In genomic region chr12:55830601-55831406, GRCh38 we compare ENCODE assay signal across 8 cellular contexts. TPM values are rescaled to one million over a fixed set of nuclear protein-coding genes. Genes with fewer than 3 reads are reported as not detected.
A peak's percentile ranks its signal among the peaks of the same experiment; 100 is the strongest.
DNase-seq lines count a peak whose midpoint lies in the region; ATAC-seq and TF ChIP-seq lines count a peak whose summit lies in the region.

No MANE protein-coding gene starts in this region.

- peaks cover 31 to 46% of the 10 kb centered on the region in 2 experiments for H3K4me1 Mint-ChIP-seq in H9
- peaks cover 29% of the 10 kb centered on the region for H3K4me1 Mint-ChIP-seq in activated naive CD8-positive, alpha-beta T cell treated with anti-CD3 and anti-CD28 coated beads, Interleukin-2, amount 10 ng/mL, durations not matched to agents 7 days and 5 days

- H3K18ac ChIP-seq in H9 (ENCODE audit: insufficient read length, low read depth, low read length) = peak overlapping the region; percentile 49

- no peak overlapping the region for H4K8ac ChIP-seq in H9 (replicated peaks; ENCODE audit: insufficient read length, low read depth, low read length)

- peak overlapping the region; percentile 91 for H3K4me3 ChIP-seq in AG04450 (ENCODE audit: low read depth, low read length)

- DNase-seq in AG04450 (ENCODE audit: low read depth, low spot score) = no peak
- DNase-seq in H9 = peak; percentile 81
- DNase-seq in RKO (ENCODE audit: low spot score) = peak; percentile 65
- DNase-seq in activated naive CD8-positive, alpha-beta T cell treated with anti-CD3 and anti-CD28 coated beads, Interleukin-2, amount 10 ng/mL, durations not matched to agents 7 days and 5 days = peak; percentile 76
- DNase-seq in head of caudate nucleus = peak; percentile 72 to 89 (median 82)
- DNase-seq in occipital lobe (lab: John Stamatoyannopoulos, UW) = peak; percentile 71
- DNase-seq in ureter (ENCODE audit: low spot score) = peak; percentile 83
- DNase-seq in T-helper 9 cell = no peak

- no peaks in the 10 kb centered on the region; the same call in 1 of the 2 replicates for H3K9me3 ChIP-seq in AG04450 (ENCODE audit: control insufficient read depth, insufficient read depth, low read length)
- H3K9me3 ChIP-seq in H9 (ENCODE audit: control insufficient read depth, low read depth, low read length) = no peaks in the 10 kb centered on the region

- no peaks in the 10 kb centered on the region for H3K79me2 ChIP-seq in H9 (ENCODE audit: insufficient read depth, low read length)

- H2AK5ac ChIP-seq in H9 (ENCODE audit: insufficient read length, low read length) = no peak overlapping the region

- no peak overlapping the region for H4K91ac ChIP-seq in H9 (ENCODE audit: insufficient read length, low read depth, low read length)

- no peaks in the 10 kb centered on the region for H4K20me1 ChIP-seq in H9 (ENCODE audit: control insufficient read depth, insufficient read depth, insufficient read length)

- H3K9ac ChIP-seq in H9 (ENCODE audit: extremely low read depth, insufficient read length, low read length) = peak overlapping the region; percentile 63

- intact Hi-C loops in head of caudate nucleus (cut with DNase I) = loop anchor here (1.0 kb wide), 1 partner anchor 95 kb away; no protein-coding TSS in a partner anchor

- no peak overlapping the region for H3K23ac ChIP-seq in H9 (ENCODE audit: insufficient read length, low read depth, low read length)

- H2BK5ac ChIP-seq in H9 (ENCODE audit: insufficient read length, low read length) = no peak overlapping the region

- peak overlapping the region; percentile 99 to 100 (median 99) for H3K27ac Mint-ChIP-seq in H9
- peak overlapping the region; percentile 97 for H3K27ac Mint-ChIP-seq in activated naive CD8-positive, alpha-beta T cell treated with anti-CD3 and anti-CD28 coated beads, Interleukin-2, amount 10 ng/mL, durations not matched to agents 7 days and 5 days

- CTCF ChIA-PET in AG04450 (lab: Charles Lee) = interaction anchor here (0.6 to 2.7 kb wide), 9 partner anchors 9 to 165 kb away, joined by 3 to 18 read pairs (median 4); no protein-coding TSS in a partner anchor

- no peak overlapping the region for H4K5ac ChIP-seq in H9 (ENCODE audit: insufficient read length, low read depth, low read length)

- peak; percentile 11 for ATAC-seq in activated naive CD8-positive, alpha-beta T cell treated with anti-CD3 and anti-CD28 coated beads, Interleukin-2, amount 10 ng/mL, durations not matched to agents 7 days and 5 days (ENCODE audit: low read depth)

- H3K4me1 ChIP-seq in H9 (ENCODE audit: insufficient read depth, low read length) = no peaks in the 10 kb centered on the region

- peaks cover 9% of the 10 kb centered on the region for H3K23me2 ChIP-seq in H9 (ENCODE audit: insufficient read length, low read depth, low read length, poor library complexity, severe bottlenecking)

- no peaks in the 10 kb centered on the region; a peak in 2 of 5 replicates for H3K9me3 Mint-ChIP-seq in H9
- H3K9me3 Mint-ChIP-seq in activated naive CD8-positive, alpha-beta T cell treated with anti-CD3 and anti-CD28 coated beads, Interleukin-2, amount 10 ng/mL, durations not matched to agents 7 days and 5 days = no peaks in the 10 kb centered on the region

- peak overlapping the region; percentile 85 for H3K4me2 ChIP-seq in H9 (ENCODE audit: insufficient read depth, insufficient read length, low read length)

- no peak overlapping the region for H2AFZ ChIP-seq in H9 (ENCODE audit: low read length)

- H3K27me3 Mint-ChIP-seq in H9 (ENCODE audit: low read depth) = no peaks in the 10 kb centered on the region
- H3K27me3 Mint-ChIP-seq in activated naive CD8-positive, alpha-beta T cell treated with anti-CD3 and anti-CD28 coated beads, Interleukin-2, amount 10 ng/mL, durations not matched to agents 7 days and 5 days = no peaks in the 10 kb centered on the region

- H2BK12ac ChIP-seq in H9 (ENCODE audit: insufficient read length, low read depth, low read length) = no peak overlapping the region

- no peak overlapping the region for H3K14ac ChIP-seq in H9 (ENCODE audit: insufficient read depth, low read length)

- peak overlapping the region; percentile 98 to 100 for H3K4me3 Mint-ChIP-seq in H9
- H3K4me3 Mint-ChIP-seq in activated naive CD8-positive, alpha-beta T cell treated with anti-CD3 and anti-CD28 coated beads, Interleukin-2, amount 10 ng/mL, durations not matched to agents 7 days and 5 days = peak overlapping the region; percentile 99

- H3K36me3 Mint-ChIP-seq in H9 (ENCODE audit: insufficient read depth in 1 of 3, low read depth in 3 of 3) = peaks cover 4 to 17% (median 16%) of the 10 kb centered on the region in 3 experiments; a peak in 6 of 7 replicates
- peaks cover 11% of the 10 kb centered on the region for H3K36me3 Mint-ChIP-seq in activated naive CD8-positive, alpha-beta T cell treated with anti-CD3 and anti-CD28 coated beads, Interleukin-2, amount 10 ng/mL, durations not matched to agents 7 days and 5 days

- no peak overlapping the region for H3K56ac ChIP-seq in H9 (ENCODE audit: insufficient read length, low read depth, low read length)

- no peak overlapping the region for H3K4ac ChIP-seq in H9 (ENCODE audit: low read depth, low read length)

- no peak overlapping the region for H2BK120ac ChIP-seq in H9 (ENCODE audit: low read depth, low read length, poor library complexity, severe bottlenecking)

- no peaks in the 10 kb centered on the region for H3K79me1 ChIP-seq in H9 (ENCODE audit: insufficient read depth, low read depth, low read length, poor library complexity, severe bottlenecking)

- no CpG with 5 or more reads among the region's 23 CpGs for WGBS in H9 (ENCODE audit: extremely low coverage, insufficient read length, low lambda C conversion rate)

- H3T11ph ChIP-seq in H9 (ENCODE audit: low read length) = no peak overlapping the region

- H3K27ac ChIP-seq in AG04450 (ENCODE audit: low read depth, low read length) = peak overlapping the region; percentile 81
- peak overlapping the region; percentile 14 for H3K27ac ChIP-seq in H9 (ENCODE audit: insufficient read length, low read depth, low read length)

- H2BK15ac ChIP-seq in H9 (ENCODE audit: low read depth, low read length) = no peak overlapping the region

- POLR2A ChIA-PET in AG04450 (lab: Yijun Ruan, JAX) = interaction anchor here (0.5 to 2.5 kb wide), 11 partner anchors 10 to 143 kb away, joined by 3 to 30 read pairs (median 4); partner anchors contain the start of genes MMP19, ORMDL2, PYM1 and RAB5B
- POLR2A ChIA-PET in activated naive CD8-positive, alpha-beta T cell treated with anti-CD3 and anti-CD28 coated beads, Interleukin-2, amount 10 ng/mL, durations not matched to agents 7 days and 5 days (lab: Charles Lee) = interaction anchor here (0.7 to 3.4 kb wide), 13 partner anchors 13 to 143 kb away, joined by 3 to 77 read pairs (median 6); partner anchors contain the start of genes DGKA, ORMDL2, PYM1 and RAB5B

- no peaks in the 10 kb centered on the region for H3K27me3 ChIP-seq in AG04450 (ENCODE audit: control insufficient read depth, insufficient read depth, low read length)
- no peaks in the 10 kb centered on the region for H3K27me3 ChIP-seq in H9 (ENCODE audit: insufficient read depth, low read length)

- no peak overlapping the region for H2BK20ac ChIP-seq in H9 (ENCODE audit: low read depth, low read length, poor library complexity, severe bottlenecking)

- TF ChIP-seq CTCF in AG04450 (IDR thresholded peaks at IDR 0.05; ENCODE audit: low read depth, low read length) (no peak), H9 (conservative IDR thresholded peaks at IDR 0.05) (no peak)

RNA-seq across cellular contexts. Expression of gene DNAJC14, which starts 1.4 kb away (rescaled TPM):
- polyA plus RNA-seq in AG04450 (2011; rRNA removed) = 10.9 and 15.0 TPM in 2 replicates
- polyA minus RNA-seq in AG04450 (2011; rRNA and poly(A)+ RNA removed) = 12.3 and 16.6 TPM in 2 replicates
- total RNA-seq in H9 (2021) (33.7 and 37.1 TPM in 2 replicates), occipital lobe (36.3 TPM), ureter (33.0 TPM)
- 10 to 100 TPM; 32.3 to 37.9 TPM for total RNA-seq in activated naive CD8-positive, alpha-beta T cell treated with anti-CD3 and anti-CD28 coated beads, Interleukin-2, amount 10 ng/mL, durations not matched to agents 7 days and 5 days

RNA-seq across cellular contexts. Expression of gene MMP19, which starts 11.9 kb away (rescaled TPM):
- 43.8 and 46.3 TPM in 2 replicates for polyA plus RNA-seq in AG04450 (2011; rRNA removed)
- 14.9 and 22.3 TPM in 2 replicates for polyA minus RNA-seq in AG04450 (2011; rRNA and poly(A)+ RNA removed)
- total RNA-seq in H9 (2021) (1.7 and 2.4 TPM in 2 replicates), occipital lobe (not detected), ureter (17.7 TPM)
- 1 to 10 TPM in 1 of 2 experiments, under 1 TPM in 1; 0.89 to 1.7 TPM for total RNA-seq in activated naive CD8-positive, alpha-beta T cell treated with anti-CD3 and anti-CD28 coated beads, Interleukin-2, amount 10 ng/mL, durations not matched to agents 7 days and 5 days

RNA-seq across cellular contexts. Expression of gene ORMDL2, which starts 13.0 kb away (rescaled TPM):
- polyA plus RNA-seq in AG04450 (2011; rRNA removed) = 40.9 and 49.3 TPM in 2 replicates
- polyA minus RNA-seq in AG04450 (2011; rRNA and poly(A)+ RNA removed) = 50.3 and 57.7 TPM in 2 replicates
- total RNA-seq in H9 (2021) (51.3 and 53.1 TPM in 2 replicates), occipital lobe (6.2 TPM), ureter (88.4 TPM)
- total RNA-seq in activated naive CD8-positive, alpha-beta T cell treated with anti-CD3 and anti-CD28 coated beads, Interleukin-2, amount 10 ng/mL, durations not matched to agents 7 days and 5 days = 10 to 100 TPM; 43.4 to 45.4 TPM

RNA-seq across cellular contexts. Expression of gene SARNP, which starts 13.3 kb away (rescaled TPM):
- polyA plus RNA-seq in AG04450 (2011; rRNA removed) = 129 and 178 TPM in 2 replicates
- 19.0 and 29.3 TPM in 2 replicates for polyA minus RNA-seq in AG04450 (2011; rRNA and poly(A)+ RNA removed)
- total RNA-seq in H9 (2021) = 122 and 127 TPM in 2 replicates
- 10 to 100 TPM; 80.6 to 82.4 TPM for total RNA-seq in activated naive CD8-positive, alpha-beta T cell treated with anti-CD3 and anti-CD28 coated beads, Interleukin-2, amount 10 ng/mL, durations not matched to agents 7 days and 5 days
- total RNA-seq in occipital lobe = 84.7 TPM
- 61.9 TPM for total RNA-seq in ureter

Comparison
In these comparisons a context has a peak if more than half of its experiments do, and no peak if none do; other contexts are left out.
1. DNase-seq: peak in H9 (single experiment), RKO (single experiment), activated naive CD8-positive, alpha-beta T cell treated with anti-CD3 and anti-CD28 coated beads, Interleukin-2, amount 10 ng/mL, durations not matched to agents 7 days and 5 days (single experiment), head of caudate nucleus (42 of 42), occipital lobe (single experiment) and ureter (single experiment); none in AG04450 (single experiment) and T-helper 9 cell (single experiment).